ENCODE assay signal across 22 cellular contexts in genomic region chr6:108752733-108753392, GRCh38.
DNase-seq lines count a peak whose midpoint lies in the region; ATAC-seq lines count a peak whose summit lies in the region.
"Had no signal": no experiment of that assay in that cellular context is flagged by ENCODE, and none has a peak within 500 bp of the region (broad histone marks: within the 10 kb centered on the region; RNA-seq: fewer than 3 reads in every experiment).

No MANE protein-coding gene starts in this region.

- no peak for ATAC-seq in HG02763 (IDR thresholded peaks at IDR 0.05; ENCODE audit: unreplicated experiment)
- ATAC-seq: A549; activated CD8-positive, alpha-beta memory T cell treated with anti-CD3 and anti-CD28 coated beads, Interleukin-2, amount 10 ng/mL, durations not matched to agents 7 days and 5 days; activated T-helper 17 cell treated with anti-CD3 and anti-CD28 coated beads, Interleukin-2, amount 50 U/mL, for 72 hours; T-helper 17 cell had no signal

- DNase-seq in NCI-H1417 (lab: John Stamatoyannopoulos, UW) = peak in 2 of 3 experiments; percentile 4 to 28
- no peak for DNase-seq in NCI-H1417 treated with DMSO at 0.1 percent for 48 hours (lab: John Stamatoyannopoulos, UW)
- peak; percentile 59 for DNase-seq in NCI-H748 (lab: John Stamatoyannopoulos, UW; ENCODE audit: unreplicated experiment)
- DNase-seq in cerebellar cortex (ENCODE audit: low spot score) = peak; percentile 25
- DNase-seq in activated T-cell treated with anti-CD3 and anti-CD28 coated beads, Interleukin-2, amount 50 U/mL, for 48 hours = no peak
- no peak for DNase-seq in amniotic stem cell (lab: John Stamatoyannopoulos, UW)
- DNase-seq in superior temporal gyrus (ENCODE audit: extremely low spot score) = no peak
- DNase-seq: activated CD4-positive, alpha-beta T cell treated with anti-CD3 and anti-CD28 coated beads, Interleukin-2, amount 10 ng/mL, durations not matched to agents 24 days and 14 days; activated CD8-positive, alpha-beta memory T cell treated with anti-CD3 and anti-CD28 coated beads, Interleukin-2, amount 10 ng/mL, durations not matched to agents 7 days and 5 days; BE2C; Caco-2; effector CD8-positive, alpha-beta T cell; foreskin melanocyte; GOT3; mammary epithelial cell; NCI-H1105 treated with DMSO at 0.1 percent for 48 hours; stimulated activated CD4-positive, alpha-beta T cell treated with anti-CD3 and anti-CD28 coated beads, Interleukin-2, amount 100 ng/mL, for 48 hours; stimulated activated naive CD4-positive, alpha-beta T cell treated with Interleukin-2 at 50 U/mL for 16 hours; T-helper 17 cell had no signal

Comparison
In these comparisons a context has a peak if more than half of its experiments do, and no peak if none do; other contexts are left out.
1. DNase-seq: peak in NCI-H1417 (2 of 3), NCI-H748 (single experiment) and cerebellar cortex (single experiment); none in NCI-H1417 treated with DMSO at 0.1 percent for 48 hours (single experiment), activated T-cell treated with anti-CD3 and anti-CD28 coated beads, Interleukin-2, amount 50 U/mL, for 48 hours (0 of 2), amniotic stem cell (single experiment) and superior temporal gyrus (single experiment).